In genomic region chr4:86791126-86791525, GRCh38 we compare ENCODE assay signal across 24 cellular contexts. TPM values are rescaled to one million over a fixed set of nuclear protein-coding genes. Genes with fewer than 3 reads are reported as not detected.
A peak's percentile ranks its signal among the peaks of the same experiment; 100 is the strongest.
DNase-seq lines count a peak whose midpoint lies in the region; ATAC-seq and TF ChIP-seq lines count a peak whose summit lies in the region.
"Had no signal": no experiment of that assay in that cellular context is flagged by ENCODE, and none has a peak within 500 bp of the region (broad histone marks: within the 10 kb centered on the region; RNA-seq: fewer than 3 reads in every experiment).

No MANE protein-coding gene starts in this region.

- POLR2A ChIA-PET in WTC11 (lab: Charles Lee): interaction anchor here (0.6 kb wide), 1 partner anchor 105 kb away, joined by 3 read pairs; no protein-coding TSS in a partner anchor

- DNase-seq in EH (ENCODE audit: low read depth): peak; percentile 4
- no peak for DNase-seq in HFFc6
- DNase-seq in WTC11 (ENCODE audit: low spot score): peak; percentile 72
- DNase-seq in lung microvascular endothelial cell (ENCODE audit: low read depth in 2 of 2): peak; percentile 1 to 6
- no peak for DNase-seq in NCI-H2171 treated with DMSO at 0.1 percent for 48 hours (lab: John Stamatoyannopoulos, UW)
- no peak for DNase-seq in NCI-H146 (lab: John Stamatoyannopoulos, UW)
- DNase-seq: activated CD4-positive, alpha-beta T cell treated with anti-CD3 and anti-CD28 coated beads for 48 hours; activated CD8-positive, alpha-beta memory T cell treated with anti-CD3 and anti-CD28 coated beads, Interleukin-2, amount 50 U/mL, for 4 hours; activated effector memory CD4-positive, alpha-beta T cell treated with anti-CD3 and anti-CD28 coated beads, Interleukin-2, amount 50 U/mL, for 16 hours; central memory CD4-positive, alpha-beta T cell; effector memory CD8-positive, alpha-beta T cell; GOT3; naive thymus-derived CD4-positive, alpha-beta T cell; NCI-H1092; NCI-H69; pancreas; stimulated activated CD4-positive, alpha-beta T cell treated with anti-CD3 and anti-CD28 coated beads, Interleukin-2, amount 100 ng/mL, for 24 hours; stimulated activated naive CD8-positive, alpha-beta T cell treated with anti-CD3 and anti-CD28 coated beads, Interleukin-15, amount 100 ng/mL, for 72 hours had no signal

- H3K4me1 Mint-ChIP-seq in HFFc6 (ENCODE audit: low read depth) (peaks cover 7% of the 10 kb centered on the region; the same call in 1 of the 2 replicates), WTC11 (peaks cover 16% of the 10 kb centered on the region)
- H3K4me1 Mint-ChIP-seq: memory B cell; naive thymus-derived CD4-positive, alpha-beta T cell; stimulated activated naive CD8-positive, alpha-beta T cell treated with anti-CD3 and anti-CD28 coated beads, Interleukin-15, amount 100 ng/mL, for 72 hours had no signal

- TF ChIP-seq CTCF in HFFc6 (IDR thresholded peaks at IDR 0.05) (peak; percentile 48), WTC11 (IDR thresholded peaks at IDR 0.05) (no peak)

- ATAC-seq in WTC11: peak; percentile 93
- no peak for ATAC-seq in GM21447 (IDR thresholded peaks at IDR 0.05; ENCODE audit: unreplicated experiment)
- ATAC-seq in HG02973 (IDR thresholded peaks at IDR 0.05; ENCODE audit: unreplicated experiment): no peak
- ATAC-seq: effector memory CD8-positive, alpha-beta T cell; naive thymus-derived CD4-positive, alpha-beta T cell; Panc1; pancreas; stimulated activated naive CD8-positive, alpha-beta T cell treated with anti-CD3 and anti-CD28 coated beads, Interleukin-15, amount 100 ng/mL, for 72 hours had no signal

- H3K4me3 Mint-ChIP-seq in HFFc6 (no peak overlapping the region), WTC11 (no peak overlapping the region)
- H3K4me3 Mint-ChIP-seq: effector memory CD8-positive, alpha-beta T cell; memory B cell; naive thymus-derived CD4-positive, alpha-beta T cell; stimulated activated naive CD8-positive, alpha-beta T cell treated with anti-CD3 and anti-CD28 coated beads, Interleukin-15, amount 100 ng/mL, for 72 hours had no signal

- no peak overlapping the region for H3K27ac Mint-ChIP-seq in HFFc6
- H3K27ac Mint-ChIP-seq in WTC11: no peak overlapping the region
- H3K27ac Mint-ChIP-seq: effector memory CD8-positive, alpha-beta T cell; memory B cell; naive thymus-derived CD4-positive, alpha-beta T cell; stimulated activated naive CD8-positive, alpha-beta T cell treated with anti-CD3 and anti-CD28 coated beads, Interleukin-15, amount 100 ng/mL, for 72 hours had no signal

- H3K9me3 Mint-ChIP-seq in HFFc6 (peaks cover 23% of the 10 kb centered on the region), WTC11 (peaks cover 49% of the 10 kb centered on the region)

- H3K27me3 Mint-ChIP-seq in HFFc6 (ENCODE audit: insufficient read depth) (peaks cover 7% of the 10 kb centered on the region), WTC11 (ENCODE audit: low read depth) (no peaks in the 10 kb centered on the region)
- H3K27me3 Mint-ChIP-seq: effector memory CD8-positive, alpha-beta T cell; stimulated activated naive CD8-positive, alpha-beta T cell treated with anti-CD3 and anti-CD28 coated beads, Interleukin-15, amount 100 ng/mL, for 72 hours had no signal

- CTCF ChIA-PET in WTC11 (lab: Charles Lee): interaction anchor here (0.5 to 1.2 kb wide), 8 partner anchors 9 to 295 kb away, joined by 3 to 6 read pairs (median 4); no protein-coding TSS in a partner anchor

- H3K36me3 Mint-ChIP-seq in HFFc6 (ENCODE audit: low read depth) (peaks cover 66% of the 10 kb centered on the region), WTC11 (peaks cover 67% of the 10 kb centered on the region)
- H3K36me3 Mint-ChIP-seq: memory B cell; naive thymus-derived CD4-positive, alpha-beta T cell had no signal

TF ChIP-seq in WTC11, 78 proteins besides CTCF, POLR2A, EP300 and RAD21:
- TF ChIP-seq CREB1 (CRISPR knock-in tag; IDR thresholded peaks at IDR 0.05) (0 out of 2 replicates have a peak, but pooled peaks have one; percentile 24), NFE2L1 (CRISPR knock-in tag; IDR thresholded peaks at IDR 0.05) (no peak), TEAD4 (CRISPR knock-in tag; IDR thresholded peaks at IDR 0.05) (peak; percentile 26; the same call in 1 of the 2 replicates)

RNA-seq across cellular contexts. Expression of gene SLC10A6, which starts 58.1 kb away (rescaled TPM):
- under 1 TPM; 0.28 to 0.73 (median 0.57) TPM for total RNA-seq in HFFc6 (2021; fragmentation: NEBNext Ultra II Directional; extraction: Animal tissue kit (Norgen Biotek cat#: 25700))
- total RNA-seq in WTC11 (2021) (not detected in 3 replicates), lung microvascular endothelial cell (0.22 and 0.79 TPM in 2 replicates)
- total RNA-seq: kidney epithelial cell, urinary bladder had no signal

Comparison
In these comparisons a context has a peak if more than half of its experiments do, and no peak if none do; other contexts are left out.
1. DNase-seq: peak in EH (single experiment), WTC11 (single experiment) and lung microvascular endothelial cell (2 of 2); none in HFFc6 (single experiment), NCI-H2171 treated with DMSO at 0.1 percent for 48 hours (single experiment) and NCI-H146 (single experiment).